In genomic region chr21:37532868-37533780, GRCh38 we compare ENCODE assay signal across 9 cellular contexts.
DNase-seq lines count a peak whose midpoint lies in the region; ATAC-seq and TF ChIP-seq lines count a peak whose summit lies in the region.
"Had no signal": no experiment of that assay in that cellular context is flagged by ENCODE, and none has a peak within 500 bp of the region (broad histone marks: within the 10 kb centered on the region; RNA-seq: fewer than 3 reads in every experiment).

No MANE protein-coding gene starts in this region.

- TF ChIP-seq CTCF in omental fat pad (IDR thresholded peaks at IDR 0.05), result no peak

- peak; percentile 77 for ATAC-seq in HG02588 (IDR thresholded peaks at IDR 0.05; ENCODE audit: unreplicated experiment)
- ATAC-seq in omental fat pad (ENCODE audit: low FRiP score), result no peak

- DNase-seq in DMS53 (lab: John Stamatoyannopoulos, UW) (peak; percentile 53), DMS53 treated with DMSO at 0.1 percent for 48 hours (lab: John Stamatoyannopoulos, UW; ENCODE audit: unreplicated experiment) (no peak), T1000 (lab: John Stamatoyannopoulos, UW) (peak; percentile 59), kidney tubule cell (ENCODE audit: low spot score) (peak; percentile 89), omental fat pad (ENCODE audit: low spot score) (no peak), ecto neural progenitor cell (ENCODE audit: low spot score) (no peak), DMS114 treated with DMSO at 0.1 percent for 48 hours (lab: John Stamatoyannopoulos, UW; ENCODE audit: unreplicated experiment) (no peak)
- DNase-seq: T-cell had no signal

Comparison
In these comparisons a context has a peak if more than half of its experiments do, and no peak if none do; other contexts are left out.
1. DNase-seq: peak in DMS53 (single experiment), T1000 (single experiment) and kidney tubule cell (single experiment); none in DMS53 treated with DMSO at 0.1 percent for 48 hours (single experiment), omental fat pad (single experiment), ecto neural progenitor cell (single experiment) and DMS114 treated with DMSO at 0.1 percent for 48 hours (single experiment).